14 cellular contexts compared by ENCODE assay signal in genomic region chr21:45306453-45306831, GRCh38. TPM values are rescaled to one million over a fixed set of nuclear protein-coding genes. Genes with fewer than 3 reads are reported as not detected.
DNase-seq lines count a peak whose midpoint lies in the region; ATAC-seq, FAIRE-seq and TF ChIP-seq lines count a peak whose summit lies in the region.
"Had no signal": no experiment of that assay in that cellular context is flagged by ENCODE, and none has a peak within 500 bp of the region (broad histone marks: within the 10 kb centered on the region; RNA-seq: fewer than 3 reads in every experiment).

No MANE protein-coding gene starts in this region.

- no peaks in the 10 kb centered on the region for H3K36me3 Mint-ChIP-seq in WTC11
- H3K36me3 Mint-ChIP-seq: activated naive CD8-positive, alpha-beta T cell treated with anti-CD3 and anti-CD28 coated beads for 36 hours; CD4-positive, alpha-beta memory T cell had no signal

- peaks cover 6% of the 10 kb centered on the region; the same call in 1 of the 2 replicates for H3K4me1 Mint-ChIP-seq in WTC11

- H3K4me3 Mint-ChIP-seq in WTC11, result no peak overlapping the region
- H3K4me3 Mint-ChIP-seq: activated naive CD8-positive, alpha-beta T cell treated with anti-CD3 and anti-CD28 coated beads for 36 hours; T-helper 2 cell treated with Interferon-gamma antibody and Interleukin-4, amounts not matched to agents 5 μg/mL and 100 μg/mL, for 36 hours had no signal

- H3K27me3 Mint-ChIP-seq in WTC11 (ENCODE audit: low read depth), result no peaks in the 10 kb centered on the region

- TF ChIP-seq CTCF in WTC11 (IDR thresholded peaks at IDR 0.05) (no peak), testis (IDR thresholded peaks at IDR 0.05) (no peak)

- TF ChIP-seq POLR2A in testis (IDR thresholded peaks at IDR 0.05), result no peak

- POLR2A ChIA-PET in WTC11 (lab: Charles Lee), result no interaction called here

- H3K27me3 ChIP-seq in neuron (ENCODE audit: insufficient read depth, low read length) (no peaks in the 10 kb centered on the region), testis (no peaks in the 10 kb centered on the region)
- H3K27me3 ChIP-seq: MG63 had no signal

- intact Hi-C loops in cardiac septum (cut with DNase I) (no loop called here), testis (cut with DNase I; ENCODE audit: low total_unique reads) (no loop called here)

- 76 to 89% methylated on average over 13 to 18 of the region's 18 CpGs for WGBS in testis, 2 donors

- H3K4me1 ChIP-seq in neuron (ENCODE audit: insufficient read depth, low read length) (peaks cover 17% of the 10 kb centered on the region), testis (peaks cover 46% of the 10 kb centered on the region)

- FAIRE-seq in HTR-8/SVneo (lab: Jason Lieb, UNC) (no peak), GM19239 (lab: Jason Lieb, UNC) (no peak)

- H3K4me3 ChIP-seq in neuron (ENCODE audit: low read length), result no peak overlapping the region
- H3K4me3 ChIP-seq in testis, result no peak overlapping the region
- H3K4me3 ChIP-seq: MG63 had no signal

- H2AFZ ChIP-seq in neuron (ENCODE audit: low read depth, low read length), result peak overlapping the region; percentile 66

- CTCF ChIA-PET in WTC11 (lab: Charles Lee), result interaction anchor here (0.9 kb wide), 1 partner anchor 168 kb away, joined by 3 read pairs; no protein-coding TSS in a partner anchor

- H3K27ac Mint-ChIP-seq in WTC11, result no peak overlapping the region
- H3K27ac Mint-ChIP-seq: activated naive CD8-positive, alpha-beta T cell treated with anti-CD3 and anti-CD28 coated beads for 36 hours; T-helper 2 cell treated with Interferon-gamma antibody and Interleukin-4, amounts not matched to agents 5 μg/mL and 100 μg/mL, for 36 hours had no signal

- DNase-seq in WTC11 (ENCODE audit: low spot score) (peak; percentile 13), cardiac septum (ENCODE audit: low spot score) (peak; percentile 69), testis (no peak), HTR-8/SVneo (ENCODE audit: insufficient read length, low spot score) (no peak), mucosa of gallbladder (ENCODE audit: low spot score) (no peak), GM19239 (ENCODE audit: insufficient read length, low spot score) (no peak), Ammon's horn (ENCODE audit: low spot score) (no peak)
- DNase-seq: activated naive CD8-positive, alpha-beta T cell treated with anti-CD3 and anti-CD28 coated beads for 36 hours; CD4-positive, alpha-beta memory T cell; MG63; NCI-H2171 treated with DMSO at 0.1 percent for 48 hours; OCI-M1 had no signal

- no peaks in the 10 kb centered on the region for H3K9me3 Mint-ChIP-seq in WTC11
- H3K9me3 Mint-ChIP-seq: activated naive CD8-positive, alpha-beta T cell treated with anti-CD3 and anti-CD28 coated beads for 36 hours; CD4-positive, alpha-beta memory T cell; T-helper 2 cell treated with Interferon-gamma antibody and Interleukin-4, amounts not matched to agents 5 μg/mL and 100 μg/mL, for 36 hours had no signal

- H3K36me3 ChIP-seq in neuron (ENCODE audit: insufficient read depth, low read length) (no peaks in the 10 kb centered on the region), testis (ENCODE audit: low read depth, missing control alignments) (no peaks in the 10 kb centered on the region)
- H3K36me3 ChIP-seq: MG63 had no signal

- no peak for ATAC-seq in WTC11

- H3K27ac ChIP-seq in testis, result peak overlapping the region; percentile 85 to 93

- H3K9me3 ChIP-seq in neuron (ENCODE audit: low read length) (peaks cover 2% of the 10 kb centered on the region), testis (no peaks in the 10 kb centered on the region)
- H3K9me3 ChIP-seq: MG63 had no signal

TF ChIP-seq in WTC11, 78 proteins besides CTCF, POLR2A, EP300 and RAD21 (continues in another document):
- no peak for TF ChIP-seq IRF2 (CRISPR knock-in tag; IDR thresholded peaks at IDR 0.05; ENCODE audit: borderline replicate concordance, low read depth)
- TF ChIP-seq MYBL2 (CRISPR knock-in tag; IDR thresholded peaks at IDR 0.05), result no peak
- TF ChIP-seq STAT6 (CRISPR knock-in tag; conservative IDR thresholded peaks at IDR 0.05; ENCODE audit: low read depth), result no peak
- no peak for TF ChIP-seq AR (CRISPR knock-in tag; IDR thresholded peaks at IDR 0.05)
- TF ChIP-seq ATF2 (CRISPR knock-in tag; IDR thresholded peaks at IDR 0.05; ENCODE audit: borderline replicate concordance, low read depth), result no peak
- TF ChIP-seq ZSCAN18 (CRISPR knock-in tag; IDR thresholded peaks at IDR 0.05), result no peak
- TF ChIP-seq ZMAT4 (CRISPR knock-in tag; IDR thresholded peaks at IDR 0.05), result no peak
- no peak for TF ChIP-seq FOXJ3 (CRISPR knock-in tag; IDR thresholded peaks at IDR 0.05; ENCODE audit: borderline replicate concordance)
- no peak for TF ChIP-seq PRRX2 (CRISPR knock-in tag; IDR thresholded peaks at IDR 0.05)
- TF ChIP-seq JUN (CRISPR knock-in tag; IDR thresholded peaks at IDR 0.05), result no peak

RNA-seq across cellular contexts. Expression of gene POFUT2, which starts 18.7 kb away (rescaled TPM):
- total RNA-seq in WTC11 (2021) (37.1 to 41.4 TPM (median 39.7 TPM) in 3 replicates), cardiac septum (20.1 TPM), testis (10 to 100 TPM; 49.9 to 55.9 TPM), mucosa of gallbladder (42.7 TPM)
- 63.3 TPM for polyA plus RNA-seq in testis (ENCODE audit: insufficient read depth, low read depth, low replicate concordance)

Comparison
In these comparisons a context has a peak if more than half of its experiments do, and no peak if none do; other contexts are left out.
1. DNase-seq: peak in WTC11 (single experiment) and cardiac septum (single experiment); none in testis (single experiment), HTR-8/SVneo (single experiment), mucosa of gallbladder (single experiment), GM19239 (single experiment) and Ammon's horn (single experiment).